In genomic region chr7:8259586-8260222, GRCh38 we compare ENCODE assay signal across 13 cellular contexts.
"Had no signal": no experiment of that assay in that cellular context is flagged by ENCODE, and none has a peak within 500 bp of the region (broad histone marks: within the 10 kb centered on the region; RNA-seq: fewer than 3 reads in every experiment).

No MANE protein-coding gene starts in this region.

- H3K4me3 ChIP-seq: thoracic aorta had no signal

- FAIRE-seq: endometrium, frontal cortex had no signal

- DNase-seq: activated CD4-positive, alpha-beta T cell treated with anti-CD3 and anti-CD28 coated beads, Interleukin-2, amount 10 ng/mL, durations not matched to agents 24 days and 14 days; activated CD8-positive, alpha-beta T cell treated with anti-CD3 and anti-CD28 coated beads for 36 hours; activated naive CD4-positive, alpha-beta T cell treated with Interleukin-2 at 50 U/mL for 16 hours; activated T-cell treated with anti-CD3 and anti-CD28 coated beads, Interleukin-2, amount 50 U/mL, for 1 hour; central memory CD4-positive, alpha-beta T cell; left ventricle myocardium superior; stimulated activated CD4-positive, alpha-beta T cell treated with anti-CD3 and anti-CD28 coated beads, Interleukin-4, amount 100 ng/mL, for 24 hours; T-cell had no signal

- H3K27ac ChIP-seq: coronary artery, thoracic aorta had no signal

- H3K4me1 ChIP-seq: prostate gland had no signal

- H3K9me3 ChIP-seq: prostate gland, thoracic aorta had no signal

- H3K36me3 ChIP-seq: prostate gland, thoracic aorta had no signal
